21 cellular contexts compared by ENCODE assay signal in genomic region chr4:146054676-146055075, GRCh38.
DNase-seq lines count a peak whose midpoint lies in the region; ATAC-seq, FAIRE-seq and TF ChIP-seq lines count a peak whose summit lies in the region.
"Had no signal": no experiment of that assay in that cellular context is flagged by ENCODE, and none has a peak within 500 bp of the region (broad histone marks: within the 10 kb centered on the region; RNA-seq: fewer than 3 reads in every experiment).

No MANE protein-coding gene starts in this region.

- no peaks in the 10 kb centered on the region for H3K27me3 ChIP-seq in OCI-LY1 (ENCODE audit: insufficient read depth, low read length)
- H3K27me3 ChIP-seq in keratinocyte (ENCODE audit: control insufficient read depth, extremely low read depth, insufficient read depth, low read length) = no peaks in the 10 kb centered on the region
- no peaks in the 10 kb centered on the region for H3K27me3 ChIP-seq in lower lobe of right lung (ENCODE audit: low read depth)
- H3K27me3 ChIP-seq: cardiac muscle cell had no signal

- H3K4me1 ChIP-seq in OCI-LY1 (ENCODE audit: insufficient read depth, low read length, severe bottlenecking) = peaks cover 39% of the 10 kb centered on the region
- peaks cover 8% of the 10 kb centered on the region for H3K4me1 ChIP-seq in keratinocyte (ENCODE audit: control insufficient read depth, extremely low read depth, insufficient read depth, low read length)
- H3K4me1 ChIP-seq in lower lobe of right lung = no peaks in the 10 kb centered on the region

- no peaks in the 10 kb centered on the region for H3K9me1 ChIP-seq in keratinocyte (ENCODE audit: control insufficient read depth, extremely low read depth, insufficient read depth, low read length)

- no peaks in the 10 kb centered on the region for H3F3A ChIP-seq in OCI-LY1 (ENCODE audit: insufficient read depth, low read length)

- H3K9me3 ChIP-seq in OCI-LY1 (ENCODE audit: low read length) = no peaks in the 10 kb centered on the region
- H3K9me3 ChIP-seq in keratinocyte (ENCODE audit: control insufficient read depth, low read depth, low read length) = no peaks in the 10 kb centered on the region
- no peaks in the 10 kb centered on the region for H3K9me3 ChIP-seq in lower lobe of right lung

- intact Hi-C loops in lower lobe of right lung (cut with DNase I) = no loop called here

- H4K20me1 ChIP-seq in OCI-LY1 (ENCODE audit: insufficient read depth, low read length) = no peaks in the 10 kb centered on the region
- H4K20me1 ChIP-seq in keratinocyte (ENCODE audit: control insufficient read depth, extremely low read depth, insufficient read depth, low read length) = no peaks in the 10 kb centered on the region

- TF ChIP-seq CTCF in OCI-LY1 (IDR thresholded peaks at IDR 0.05; ENCODE audit: low read length) = no peak
- no peak for TF ChIP-seq CTCF in keratinocyte (optimal IDR thresholded peaks at IDR 0.05 in 1 of 3, IDR thresholded peaks at IDR 0.05 in 1 of 3, conservative IDR thresholded peaks at IDR 0.05 in 1 of 3; ENCODE audit: extremely low read depth in 1 of 3, insufficient read depth in 2 of 3, low read length in 3 of 3)
- no peak for TF ChIP-seq CTCF in lower lobe of right lung (IDR thresholded peaks at IDR 0.05)

- DNase-seq in GM18507 (ENCODE audit: extremely low spot score, insufficient read length, low read depth) (no peak), keratinocyte (ENCODE audit: low read depth, low spot score) (no peak), cerebellar cortex (ENCODE audit: low spot score) (no peak), lower lobe of right lung (no peak), Kasumi-1 (lab: John Stamatoyannopoulos, UW) (no peak)
- DNase-seq: activated CD4-positive, alpha-beta T cell treated with anti-CD3 and anti-CD28 coated beads, Interleukin-2, amount 50 U/mL, for 48 hours; activated CD4-positive, CD25-positive, alpha-beta regulatory T cell; activated gamma-delta T cell treated with Interleukin-2 at 50 U/mL for 16 hours; amniotic stem cell; CD4-positive, alpha-beta T cell; GDM1; glutamatergic neuron; NCI-H2081 treated with DMSO at 0.1 percent for 48 hours; NCI-H510A treated with DMSO at 0.1 percent for 48 hours; stimulated activated CD4-positive, alpha-beta T cell treated with anti-CD3 and anti-CD28 coated beads, Interleukin-1b, Interleukin-23, amount 100 ng/mL, for 48 hours; T1000 had no signal

- no peak overlapping the region for H3K9ac ChIP-seq in OCI-LY1 (ENCODE audit: low read length)
- no peak overlapping the region for H3K9ac ChIP-seq in keratinocyte (ENCODE audit: control insufficient read depth, extremely low read depth, insufficient read depth, low read length)

- H3K27ac ChIP-seq in OCI-LY1 (ENCODE audit: low read depth, low read length, poor library complexity, severe bottlenecking) (peak overlapping the region; percentile 38), keratinocyte (ENCODE audit: control insufficient read depth, insufficient read depth, low read length) (no peak overlapping the region), lower lobe of right lung (no peak overlapping the region)
- H3K27ac ChIP-seq: cardiac muscle cell, skin epidermis had no signal

- H3K9me2 ChIP-seq in OCI-LY1 (ENCODE audit: low read depth, low read length) = no peaks in the 10 kb centered on the region

- FAIRE-seq in GM18507 (lab: Jason Lieb, UNC) = peak; percentile 62
- peak; percentile 83 for FAIRE-seq in keratinocyte (lab: Jason Lieb, UNC)
- FAIRE-seq: endometrium had no signal

- no peak overlapping the region for H3K4me3 ChIP-seq in OCI-LY1 (ENCODE audit: low read depth, low read length, poor library complexity, severe bottlenecking)
- H3K4me3 ChIP-seq in keratinocyte (ENCODE audit: control insufficient read depth in 2 of 3, extremely low read depth in 1 of 3, insufficient read depth in 2 of 3, low read depth in 1 of 3, low read length in 3 of 3) = no peak overlapping the region
- H3K4me3 ChIP-seq in lower lobe of right lung = no peak overlapping the region
- H3K4me3 ChIP-seq: cardiac muscle cell, skin epidermis had no signal

- dilution Hi-C loops in keratinocyte (cut with MboI; ENCODE audit: extremely low pct_ligation_motif_present, low sequenced_read_pairs) = no loop called here

- ATAC-seq in GM21515 (IDR thresholded peaks at IDR 0.05; ENCODE audit: unreplicated experiment) (peak; percentile 39), lower lobe of right lung (no peak)

- no peaks in the 10 kb centered on the region for H3K36me3 ChIP-seq in OCI-LY1 (ENCODE audit: insufficient read depth, low read length)
- no peaks in the 10 kb centered on the region for H3K36me3 ChIP-seq in keratinocyte (ENCODE audit: control insufficient read depth in 2 of 2, extremely low read depth in 1 of 2, insufficient read depth in 2 of 2, low read length in 2 of 2)
- no peaks in the 10 kb centered on the region for H3K36me3 ChIP-seq in lower lobe of right lung
- H3K36me3 ChIP-seq: cardiac muscle cell had no signal

- no peak overlapping the region for H2AFZ ChIP-seq in OCI-LY1 (ENCODE audit: low read length)
- no peak overlapping the region for H2AFZ ChIP-seq in keratinocyte (ENCODE audit: control insufficient read depth, low read length)

- H3K79me2 ChIP-seq in OCI-LY1 (ENCODE audit: insufficient read depth, low read length) (no peaks in the 10 kb centered on the region), keratinocyte (ENCODE audit: control insufficient read depth, insufficient read depth, low read length) (no peaks in the 10 kb centered on the region)

- H3K4me2 ChIP-seq in OCI-LY1 (ENCODE audit: low read length) = no peak overlapping the region
- H3K4me2 ChIP-seq in keratinocyte (ENCODE audit: control insufficient read depth, extremely low read depth, insufficient read depth, low read depth, low read length) = no peak overlapping the region
